In genomic region chr7:113197274-113197673, GRCh38 we compare ENCODE assay signal across 18 cellular contexts.
DNase-seq lines count a peak whose midpoint lies in the region; ATAC-seq and TF ChIP-seq lines count a peak whose summit lies in the region.
"Had no signal": no experiment of that assay in that cellular context is flagged by ENCODE, and none has a peak within 500 bp of the region (broad histone marks: within the 10 kb centered on the region; RNA-seq: fewer than 3 reads in every experiment).

No MANE protein-coding gene starts in this region.

- intact Hi-C loops in mammary epithelial cell (cut with micrococcal nuclease) = no loop called here

- H3K4me2 ChIP-seq in mammary epithelial cell (ENCODE audit: insufficient read depth, low read depth, low read length) = peak overlapping the region; percentile 35
- H3K4me2 ChIP-seq: BLaER1 treated with 17β-estradiol and CSF1 and Interleukin-3, amounts not matched to agents 10 nM and 100 nM had no signal

- ATAC-seq in GM19463 (IDR thresholded peaks at IDR 0.05; ENCODE audit: unreplicated experiment) (no peak), HG02973 (IDR thresholded peaks at IDR 0.05; ENCODE audit: unreplicated experiment) (no peak)
- ATAC-seq: activated CD8-positive, alpha-beta T cell treated with anti-CD3 and anti-CD28 coated beads, Interleukin-2, amount 10 ng/mL, durations not matched to agents 7 days and 5 days had no signal

- H3K27ac ChIP-seq in AG04450 (ENCODE audit: low read depth, low read length) (no peak overlapping the region), mammary epithelial cell (ENCODE audit: insufficient read depth, low read depth, low read length) (no peak overlapping the region)
- H3K27ac ChIP-seq: BLaER1 treated with 17β-estradiol and CSF1 and Interleukin-3, amounts not matched to agents 10 nM and 100 nM; parathyroid adenoma; transverse colon had no signal

- dilution Hi-C loops in mammary epithelial cell (cut with HindIII; ENCODE audit: low sequenced_read_pairs) = no loop called here

- no peak overlapping the region for H2AFZ ChIP-seq in mammary epithelial cell (ENCODE audit: low read depth, low read length)
- H2AFZ ChIP-seq: parathyroid adenoma had no signal

- no peak overlapping the region for H3K4me3 ChIP-seq in AG04450 (ENCODE audit: low read depth, low read length)
- H3K4me3 ChIP-seq in mammary epithelial cell (replicated peaks in 1 of 3; ENCODE audit: insufficient read depth in 1 of 3, low read depth in 2 of 3, low read length in 3 of 3) = no peak overlapping the region
- H3K4me3 ChIP-seq: BLaER1 treated with 17β-estradiol and CSF1 and Interleukin-3, amounts not matched to agents 10 nM and 100 nM; transverse colon had no signal

- H4K20me1 ChIP-seq in mammary epithelial cell (ENCODE audit: insufficient read depth, low read length) = no peaks in the 10 kb centered on the region
- H4K20me1 ChIP-seq: BLaER1 treated with 17β-estradiol and CSF1 and Interleukin-3, amounts not matched to agents 10 nM and 100 nM had no signal

- DNase-seq in AG04450 (ENCODE audit: low read depth, low spot score) = peak; percentile 51
- DNase-seq in HT1080 (ENCODE audit: low read depth) = peak; percentile 70
- DNase-seq in mammary epithelial cell = peak; percentile 57
- peak; percentile 38 for DNase-seq in kidney glomerular epithelial cell (lab: John Stamatoyannopoulos, UW)
- no peak for DNase-seq in DMS53 treated with DMSO at 0.1 percent for 48 hours (lab: John Stamatoyannopoulos, UW; ENCODE audit: unreplicated experiment)
- no peak for DNase-seq in GM20000 (ENCODE audit: low spot score)
- DNase-seq: activated CD8-positive, alpha-beta T cell treated with anti-CD3 and anti-CD28 coated beads, Interleukin-2, amount 10 ng/mL, durations not matched to agents 7 days and 5 days; activated gamma-delta T cell; GOT3; immature natural killer cell; midbrain; SIG-M5; stimulated activated CD8-positive, alpha-beta memory T cell treated with anti-CD3 and anti-CD28 coated beads, Interleukin-4, amount 100 ng/mL, for 48 hours; transverse colon had no signal

- in situ Hi-C loops in mammary epithelial cell (cut with MboI; ENCODE audit: low sequenced_read_pairs in 2 of 2) = no loop called here

- H3K79me2 ChIP-seq in mammary epithelial cell (ENCODE audit: insufficient read depth, low read length) = no peaks in the 10 kb centered on the region
- H3K79me2 ChIP-seq: parathyroid adenoma had no signal

- CTCF ChIA-PET in AG04450 (lab: Charles Lee) (no interaction called here), mammary epithelial cell (lab: Charles Lee; ENCODE audit: low non-redundant PET) (no interaction called here)

- TF ChIP-seq CTCF in AG04450 (IDR thresholded peaks at IDR 0.05; ENCODE audit: low read depth, low read length) = no peak
- no peak for TF ChIP-seq CTCF in mammary epithelial cell (conservative IDR thresholded peaks at IDR 0.05 in 1 of 2, IDR thresholded peaks at IDR 0.05 in 1 of 2; ENCODE audit: extremely low read depth in 1 of 2, insufficient read depth in 1 of 2, low read depth in 1 of 2, low read length in 2 of 2)
- no peak for TF ChIP-seq CTCF in GM20000 (IDR thresholded peaks at IDR 0.05; ENCODE audit: extremely low read depth, missing control alignments)

- H3K27me3 ChIP-seq in AG04450 (ENCODE audit: control insufficient read depth, insufficient read depth, low read length) (no peaks in the 10 kb centered on the region), mammary epithelial cell (ENCODE audit: insufficient read depth, low read length) (no peaks in the 10 kb centered on the region)
- H3K27me3 ChIP-seq: BLaER1 treated with 17β-estradiol and CSF1 and Interleukin-3, amounts not matched to agents 10 nM and 100 nM; transverse colon had no signal

- POLR2A ChIA-PET in AG04450 (lab: Yijun Ruan, JAX) = no interaction called here

- H3K9ac ChIP-seq in mammary epithelial cell (ENCODE audit: insufficient read depth, low read length) = no peak overlapping the region
- H3K9ac ChIP-seq: BLaER1 treated with 17β-estradiol and CSF1 and Interleukin-3, amounts not matched to agents 10 nM and 100 nM; parathyroid adenoma had no signal

- H3K4me1 ChIP-seq in mammary epithelial cell (ENCODE audit: insufficient read depth, low read length) = peaks cover 7% of the 10 kb centered on the region
- H3K4me1 ChIP-seq: BLaER1 treated with 17β-estradiol and CSF1 and Interleukin-3, amounts not matched to agents 10 nM and 100 nM; parathyroid adenoma; transverse colon had no signal

- no peaks in the 10 kb centered on the region for H3K9me3 ChIP-seq in AG04450 (ENCODE audit: control insufficient read depth, insufficient read depth, low read length)
- H3K9me3 ChIP-seq in mammary epithelial cell (replicated peaks; ENCODE audit: insufficient read depth, low read length) = no peaks in the 10 kb centered on the region
- H3K9me3 ChIP-seq: BLaER1 treated with 17β-estradiol and CSF1 and Interleukin-3, amounts not matched to agents 10 nM and 100 nM; transverse colon had no signal

- no peaks in the 10 kb centered on the region for H3K36me3 ChIP-seq in mammary epithelial cell (ENCODE audit: insufficient read depth, low read length)
- H3K36me3 ChIP-seq: BLaER1 treated with 17β-estradiol and CSF1 and Interleukin-3, amounts not matched to agents 10 nM and 100 nM; transverse colon had no signal

- no TSS peak for BruUV-seq in mammary epithelial cell (replicated peaks; lab: Mats Ljungman, UMichigan)

- 29% methylated on average over 1 of the region's 1 CpG for WGBS in mammary epithelial cell (ENCODE audit: low coverage, missing lambda C conversion rate)

Comparison
In these comparisons a context has a peak if more than half of its experiments do, and no peak if none do; other contexts are left out.
1. DNase-seq: peak in AG04450 (single experiment), HT1080 (single experiment), mammary epithelial cell (single experiment) and kidney glomerular epithelial cell (single experiment); none in DMS53 treated with DMSO at 0.1 percent for 48 hours (single experiment) and GM20000 (single experiment).